In the genomic region with DNA sequence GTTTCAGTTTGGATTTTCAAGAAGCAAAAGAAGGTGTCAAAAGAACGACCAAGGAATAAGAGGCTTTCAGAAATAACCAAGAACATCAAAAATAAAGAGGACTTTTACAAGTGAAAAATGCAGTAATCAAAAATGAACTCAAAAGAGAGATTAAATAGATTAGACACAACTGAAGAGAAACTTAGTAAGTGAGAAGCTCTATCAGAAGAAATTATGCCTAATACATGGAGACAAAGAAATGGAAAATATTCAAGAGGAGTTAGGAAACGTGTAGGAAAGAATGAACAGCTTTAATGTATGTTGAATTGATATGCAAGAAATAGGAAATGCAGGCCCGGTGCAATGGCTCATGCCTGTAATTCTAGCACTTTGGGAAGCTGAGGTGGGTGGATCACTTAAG, we compare ENCODE assay signal across 26 cellular contexts.
"Had no signal": no experiment of that assay in that cellular context is flagged by ENCODE, and none has a peak within 500 bp of the region (broad histone marks: within the 10 kb centered on the region; RNA-seq: fewer than 3 reads in every experiment).

No MANE protein-coding gene starts in this region.

- ATAC-seq: effector memory CD8-positive, alpha-beta T cell; esophagus mucosa; foreskin keratinocyte; gastroesophageal sphincter; heart left ventricle; left colon; left lobe of liver; left ventricle myocardium superior; lower lobe of right lung; mucosa of descending colon had no signal

- H3K27ac ChIP-seq: colonic mucosa, epithelial cell of prostate, foreskin keratinocyte, gastroesophageal sphincter, heart left ventricle, hepatocyte, lower lobe of right lung had no signal

- H3K79me2 ChIP-seq: hepatocyte had no signal

- H2AFZ ChIP-seq: hepatocyte had no signal

- H3K4me1 ChIP-seq: colonic mucosa, foreskin keratinocyte, gastroesophageal sphincter, lower lobe of right lung had no signal

- DNase-seq: colonic mucosa; cortex of kidney; effector CD8-positive, alpha-beta T cell; effector memory CD8-positive, alpha-beta T cell; endodermal cell; erythroblast; foreskin keratinocyte; heart left ventricle; hypothalamus; immature natural killer cell; islet precursor cell; kidney; kidney glomerular epithelial cell; left colon; left ventricle myocardium superior; lower lobe of right lung; mesenchymal stem cell; mucosa of descending colon; naive B cell had no signal

- FAIRE-seq: endometrium, frontal cortex, kidney had no signal

- H3K4me3 ChIP-seq: colonic mucosa, gastroesophageal sphincter, heart left ventricle, hepatocyte, lower lobe of right lung, mucosa of descending colon had no signal

- H3K27me3 ChIP-seq: colonic mucosa, foreskin keratinocyte, gastroesophageal sphincter, hepatocyte had no signal

- H3K4me2 ChIP-seq: hepatocyte had no signal

- H3K9me3 ChIP-seq: colonic mucosa, lower lobe of right lung, mucosa of descending colon had no signal

- H3K36me3 ChIP-seq: colonic mucosa, gastroesophageal sphincter, heart left ventricle, lower lobe of right lung had no signal
